21 cellular contexts compared by ENCODE assay signal in genomic region chr9:71121275-71122168, GRCh38. TPM values are rescaled to one million over a fixed set of nuclear protein-coding genes. Genes with fewer than 3 reads are reported as not detected.
DNase-seq lines count a peak whose midpoint lies in the region; ATAC-seq and TF ChIP-seq lines count a peak whose summit lies in the region.
"Had no signal": no experiment of that assay in that cellular context is flagged by ENCODE, and none has a peak within 500 bp of the region (broad histone marks: within the 10 kb centered on the region; RNA-seq: fewer than 3 reads in every experiment).

Gene TRPM3 (minus strand): TSS chr9:71121621. CDS start chr9:71121354, 267 bp downstream.

- no peak within 1 kb of the TSS for H3K23ac ChIP-seq in H9 (ENCODE audit: insufficient read length, low read depth, low read length)

- H3K4me1 Mint-ChIP-seq in H9 (peaks cover 70 to 73% of the 10 kb centered on the region in 2 experiments), progenitor cell of endocrine pancreas (ENCODE audit: low read depth) (peaks cover 14% of the 10 kb centered on the region)
- H3K4me1 Mint-ChIP-seq in stimulated activated naive B cell treated with anti-CD40 and anti-IgM and Interleukin-4, amounts not matched to agents 10 μg/mL and 1 μg/mL and 100 μg/mL, for 72 hours: peaks cover 2 to 8% of the 10 kb centered on the region in 2 donors
- no peaks in the 10 kb centered on the region for H3K4me1 Mint-ChIP-seq in activated CD8-positive, alpha-beta memory T cell treated with anti-CD3 and anti-CD28 coated beads, Interleukin-2, amount 10 ng/mL, durations not matched to agents 7 days and 5 days
- H3K4me1 Mint-ChIP-seq: activated B cell treated with CpG ODN at 0.5 μM for 24 hours had no signal

- H3K79me1 ChIP-seq in H9 (ENCODE audit: insufficient read depth, low read depth, low read length, poor library complexity, severe bottlenecking): no peaks in the 10 kb centered on the region

- H3K36me3 Mint-ChIP-seq in H9 (ENCODE audit: insufficient read depth in 1 of 3, low read depth in 3 of 3) (peaks cover 4 to 15% (median 7%) of the 10 kb centered on the region in 3 experiments), progenitor cell of endocrine pancreas (ENCODE audit: insufficient read depth) (no peaks in the 10 kb centered on the region)
- H3K36me3 Mint-ChIP-seq in stimulated activated naive B cell treated with anti-CD40 and anti-IgM and Interleukin-4, amounts not matched to agents 10 μg/mL and 1 μg/mL and 100 μg/mL, for 72 hours: no peaks in the 10 kb centered on the region
- no peaks in the 10 kb centered on the region for H3K36me3 Mint-ChIP-seq in activated CD8-positive, alpha-beta memory T cell treated with anti-CD3 and anti-CD28 coated beads, Interleukin-2, amount 10 ng/mL, durations not matched to agents 7 days and 5 days
- H3K36me3 Mint-ChIP-seq: naive thymus-derived CD8-positive, alpha-beta T cell; T-cell had no signal

- H2BK12ac ChIP-seq in H9 (ENCODE audit: insufficient read length, low read depth, low read length): no peak within 1 kb of the TSS

- H2BK15ac ChIP-seq in H9 (ENCODE audit: low read depth, low read length): no peak within 1 kb of the TSS

- peak within 1 kb of the TSS; percentile 73 for H3K4me2 ChIP-seq in H9 (ENCODE audit: insufficient read depth, insufficient read length, low read length)

- ATAC-seq in stimulated activated naive B cell treated with anti-CD40 and anti-IgM and Interleukin-4, amounts not matched to agents 10 μg/mL and 1 μg/mL and 100 μg/mL, for 72 hours (replicated peaks): no peak
- ATAC-seq in GM18511 (IDR thresholded peaks at IDR 0.05; ENCODE audit: unreplicated experiment): no peak
- ATAC-seq in activated CD8-positive, alpha-beta memory T cell treated with anti-CD3 and anti-CD28 coated beads, Interleukin-2, amount 10 ng/mL, durations not matched to agents 7 days and 5 days: no peak
- ATAC-seq: foreskin keratinocyte; left colon; naive thymus-derived CD8-positive, alpha-beta T cell; stimulated activated naive CD8-positive, alpha-beta T cell treated with anti-CD3 and anti-CD28 coated beads, Interleukin-15, Interleukin-2, amounts not matched to agents 100 U/mL and 50 U/mL, for 24 hours; T-cell had no signal

- H4K20me1 ChIP-seq in H9 (ENCODE audit: control insufficient read depth, insufficient read depth, insufficient read length): no peaks in the 10 kb centered on the region

- WGBS in H9 (ENCODE audit: extremely low coverage, insufficient read length, low lambda C conversion rate): no CpG with 5 or more reads among the region's 20 CpGs

- H2BK120ac ChIP-seq in H9 (ENCODE audit: low read depth, low read length, poor library complexity, severe bottlenecking): no peak within 1 kb of the TSS

- H3K4me3 Mint-ChIP-seq in H9 (peak within 1 kb of the TSS; percentile 78 to 86), progenitor cell of endocrine pancreas (ENCODE audit: low read depth) (peak within 1 kb of the TSS; percentile 55)
- no peak within 1 kb of the TSS for H3K4me3 Mint-ChIP-seq in stimulated activated naive B cell treated with anti-CD40 and anti-IgM and Interleukin-4, amounts not matched to agents 10 μg/mL and 1 μg/mL and 100 μg/mL, for 72 hours
- no peak within 1 kb of the TSS for H3K4me3 Mint-ChIP-seq in activated CD8-positive, alpha-beta memory T cell treated with anti-CD3 and anti-CD28 coated beads, Interleukin-2, amount 10 ng/mL, durations not matched to agents 7 days and 5 days
- H3K4me3 Mint-ChIP-seq: activated B cell treated with CpG ODN at 0.5 μM for 24 hours; naive thymus-derived CD8-positive, alpha-beta T cell; T-cell had no signal

- peak within 1 kb of the TSS; percentile 16 for H3K14ac ChIP-seq in H9 (ENCODE audit: insufficient read depth, low read length)

- no peak within 1 kb of the TSS for H3K4ac ChIP-seq in H9 (ENCODE audit: low read depth, low read length)

- H3K27ac Mint-ChIP-seq in H9 (peak within 1 kb of the TSS; percentile 94 to 99 (median 98)), progenitor cell of endocrine pancreas (no peak within 1 kb of the TSS)
- H3K27ac Mint-ChIP-seq in stimulated activated naive B cell treated with anti-CD40 and anti-IgM and Interleukin-4, amounts not matched to agents 10 μg/mL and 1 μg/mL and 100 μg/mL, for 72 hours: no peak within 1 kb of the TSS
- H3K27ac Mint-ChIP-seq in activated CD8-positive, alpha-beta memory T cell treated with anti-CD3 and anti-CD28 coated beads, Interleukin-2, amount 10 ng/mL, durations not matched to agents 7 days and 5 days: no peak within 1 kb of the TSS
- H3K27ac Mint-ChIP-seq: activated B cell treated with CpG ODN at 0.5 μM for 24 hours, T-cell had no signal

- peaks cover 5% of the 10 kb centered on the region in 2 experiments; a peak in 3 of 5 replicates for H3K9me3 Mint-ChIP-seq in H9
- no peaks in the 10 kb centered on the region for H3K9me3 Mint-ChIP-seq in progenitor cell of endocrine pancreas (ENCODE audit: low read depth)
- H3K9me3 Mint-ChIP-seq in stimulated activated naive B cell treated with anti-CD40 and anti-IgM and Interleukin-4, amounts not matched to agents 10 μg/mL and 1 μg/mL and 100 μg/mL, for 72 hours: no peaks in the 10 kb centered on the region
- no peaks in the 10 kb centered on the region for H3K9me3 Mint-ChIP-seq in activated CD8-positive, alpha-beta memory T cell treated with anti-CD3 and anti-CD28 coated beads, Interleukin-2, amount 10 ng/mL, durations not matched to agents 7 days and 5 days (ENCODE audit: low read depth)
- H3K9me3 Mint-ChIP-seq: activated B cell treated with CpG ODN at 0.5 μM for 24 hours had no signal

- H3K79me2 ChIP-seq in H9 (ENCODE audit: insufficient read depth, low read length): no peaks in the 10 kb centered on the region

- no peak within 1 kb of the TSS for H4K8ac ChIP-seq in H9 (replicated peaks; ENCODE audit: insufficient read length, low read depth, low read length)

- no peak within 1 kb of the TSS for H2AK5ac ChIP-seq in H9 (ENCODE audit: insufficient read length, low read length)

- no peak within 1 kb of the TSS for H4K91ac ChIP-seq in H9 (ENCODE audit: insufficient read length, low read depth, low read length)

- TF ChIP-seq CTCF in H9 (conservative IDR thresholded peaks at IDR 0.05): no peak
- no peak for TF ChIP-seq CTCF in coronary artery (IDR thresholded peaks at IDR 0.05)
- TF ChIP-seq CTCF in progenitor cell of endocrine pancreas (IDR thresholded peaks at IDR 0.05; ENCODE audit: unreplicated experiment): no peak

- no peak within 1 kb of the TSS for H4K5ac ChIP-seq in H9 (ENCODE audit: insufficient read length, low read depth, low read length)

- peak; percentile 71 for DNase-seq in H9
- DNase-seq in coronary artery (ENCODE audit: low spot score): no peak
- peak; percentile 71 for DNase-seq in islet precursor cell
- no peak for DNase-seq in progenitor cell of endocrine pancreas (ENCODE audit: low spot score, unreplicated experiment)
- no peak for DNase-seq in NK-92 (lab: John Stamatoyannopoulos, UW; ENCODE audit: unreplicated experiment)
- DNase-seq in stimulated activated naive B cell treated with anti-CD40 and anti-IgM and Interleukin-4, amounts not matched to agents 10 μg/mL and 1 μg/mL and 100 μg/mL, for 72 hours: no peak
- DNase-seq in activated CD8-positive, alpha-beta memory T cell treated with anti-CD3 and anti-CD28 coated beads, Interleukin-2, amount 10 ng/mL, durations not matched to agents 7 days and 5 days: no peak
- DNase-seq: activated B cell treated with CpG ODN at 0.5 μM for 24 hours; activated gamma-delta T cell treated with Interleukin-2 at 50 U/mL for 16 hours; foreskin keratinocyte; GOT3; Karpas-422; left colon; naive thymus-derived CD8-positive, alpha-beta T cell; NCI-H187; NCI-H524 treated with DMSO at 0.1 percent for 48 hours; Peyer's patch; stimulated activated naive CD8-positive, alpha-beta T cell treated with anti-CD3 and anti-CD28 coated beads, Interleukin-15, Interleukin-2, amounts not matched to agents 100 U/mL and 50 U/mL, for 24 hours; T-cell had no signal

- H3K23me2 ChIP-seq in H9 (ENCODE audit: insufficient read length, low read depth, low read length, poor library complexity, severe bottlenecking): peaks cover 20% of the 10 kb centered on the region

- peak within 1 kb of the TSS; percentile 14 for H3K4me3 ChIP-seq in coronary artery
- H3K4me3 ChIP-seq: Peyer's patch had no signal

- H2AFZ ChIP-seq in H9 (ENCODE audit: low read length): no peak within 1 kb of the TSS

- peak within 1 kb of the TSS; percentile 67 for H3K18ac ChIP-seq in H9 (ENCODE audit: insufficient read length, low read depth, low read length)

- H3K56ac ChIP-seq in H9 (ENCODE audit: insufficient read length, low read depth, low read length): no peak within 1 kb of the TSS

- H3K9me3 ChIP-seq in H9 (ENCODE audit: control insufficient read depth, low read depth, low read length): no peaks in the 10 kb centered on the region
- H3K9me3 ChIP-seq: breast epithelium, Peyer's patch had no signal

- no peak within 1 kb of the TSS for H2BK5ac ChIP-seq in H9 (ENCODE audit: insufficient read length, low read length)

- peaks cover 14% of the 10 kb centered on the region; the same call in 1 of the 2 replicates for H3K4me1 ChIP-seq in H9 (ENCODE audit: insufficient read depth, low read length)
- H3K4me1 ChIP-seq: breast epithelium, foreskin keratinocyte, Peyer's patch had no signal

- H2BK20ac ChIP-seq in H9 (ENCODE audit: low read depth, low read length, poor library complexity, severe bottlenecking): no peak within 1 kb of the TSS

- H3K9ac ChIP-seq in H9 (ENCODE audit: extremely low read depth, insufficient read length, low read length): peak within 1 kb of the TSS; percentile 41

- CTCF ChIA-PET in activated CD8-positive, alpha-beta memory T cell treated with anti-CD3 and anti-CD28 coated beads, Interleukin-2, amount 10 ng/mL, durations not matched to agents 7 days and 5 days (lab: Charles Lee): no interaction called here

- peak within 1 kb of the TSS; percentile 97 for H3K27ac ChIP-seq in H9 (ENCODE audit: insufficient read length, low read depth, low read length)
- H3K27ac ChIP-seq in coronary artery: no peak within 1 kb of the TSS
- H3K27ac ChIP-seq: breast epithelium, foreskin keratinocyte, Peyer's patch had no signal

- no peaks in the 10 kb centered on the region for H3K27me3 ChIP-seq in H9 (ENCODE audit: insufficient read depth, low read length)
- H3K27me3 ChIP-seq: Peyer's patch had no signal

- no peaks in the 10 kb centered on the region for H3K27me3 Mint-ChIP-seq in H9 (ENCODE audit: low read depth)
- peaks cover 37% of the 10 kb centered on the region for H3K27me3 Mint-ChIP-seq in progenitor cell of endocrine pancreas
- peaks cover 0 to 21% of the 10 kb centered on the region in 2 donors for H3K27me3 Mint-ChIP-seq in stimulated activated naive B cell treated with anti-CD40 and anti-IgM and Interleukin-4, amounts not matched to agents 10 μg/mL and 1 μg/mL and 100 μg/mL, for 72 hours
- peaks cover 6% of the 10 kb centered on the region for H3K27me3 Mint-ChIP-seq in activated CD8-positive, alpha-beta memory T cell treated with anti-CD3 and anti-CD28 coated beads, Interleukin-2, amount 10 ng/mL, durations not matched to agents 7 days and 5 days

- no peak within 1 kb of the TSS for H3T11ph ChIP-seq in H9 (ENCODE audit: low read length)

RNA-seq across cellular contexts. Expression of gene TRPM3, which starts in this region (rescaled TPM):
- 7.7 and 10.3 TPM in 2 replicates for total RNA-seq in H9 (2021)
- total RNA-seq in progenitor cell of endocrine pancreas: 1.6 and 2.6 TPM in 2 replicates
- not detected for total RNA-seq in activated CD8-positive, alpha-beta memory T cell treated with anti-CD3 and anti-CD28 coated beads, Interleukin-2, amount 10 ng/mL, durations not matched to agents 7 days and 5 days
- total RNA-seq: activated B cell treated with CpG ODN at 0.5 μM for 24 hours; foreskin keratinocyte; naive thymus-derived CD8-positive, alpha-beta T cell; T-cell had no signal

Comparison
In these comparisons a context has a peak if more than half of its experiments do, and no peak if none do; other contexts are left out.
1. DNase-seq: peak in H9 (single experiment) and islet precursor cell (single experiment); none in coronary artery (single experiment), progenitor cell of endocrine pancreas (single experiment), NK-92 (single experiment), stimulated activated naive B cell treated with anti-CD40 and anti-IgM and Interleukin-4, amounts not matched to agents 10 μg/mL and 1 μg/mL and 100 μg/mL, for 72 hours (single experiment) and activated CD8-positive, alpha-beta memory T cell treated with anti-CD3 and anti-CD28 coated beads, Interleukin-2, amount 10 ng/mL, durations not matched to agents 7 days and 5 days (single experiment).
2. H3K27ac Mint-ChIP-seq: peak in H9 (3 of 3); none in progenitor cell of endocrine pancreas (single experiment), stimulated activated naive B cell treated with anti-CD40 and anti-IgM and Interleukin-4, amounts not matched to agents 10 μg/mL and 1 μg/mL and 100 μg/mL, for 72 hours (single experiment) and activated CD8-positive, alpha-beta memory T cell treated with anti-CD3 and anti-CD28 coated beads, Interleukin-2, amount 10 ng/mL, durations not matched to agents 7 days and 5 days (single experiment).
3. H3K4me3 Mint-ChIP-seq: peak in H9 (2 of 2) and progenitor cell of endocrine pancreas (single experiment); none in stimulated activated naive B cell treated with anti-CD40 and anti-IgM and Interleukin-4, amounts not matched to agents 10 μg/mL and 1 μg/mL and 100 μg/mL, for 72 hours (0 of 2) and activated CD8-positive, alpha-beta memory T cell treated with anti-CD3 and anti-CD28 coated beads, Interleukin-2, amount 10 ng/mL, durations not matched to agents 7 days and 5 days (single experiment).